1 cellular context compared by ENCODE assay signal in genomic region chr3:23919628-23920027, GRCh38.
TF ChIP-seq lines count a peak whose summit lies in the region.

No MANE protein-coding gene starts in this region.

TF ChIP-seq in WTC11, 78 proteins besides CTCF, POLR2A, EP300 and RAD21 (continued from another document):
- TF ChIP-seq ZNF512 (CRISPR knock-in tag; IDR thresholded peaks at IDR 0.05; ENCODE audit: borderline replicate concordance), result no peak
- TF ChIP-seq GTF2I (CRISPR knock-in tag; conservative IDR thresholded peaks at IDR 0.05), result no peak
- no peak for TF ChIP-seq E2F1 (CRISPR knock-in tag; IDR thresholded peaks at IDR 0.05)
- no peak for TF ChIP-seq ZNF396 (CRISPR knock-in tag; IDR thresholded peaks at IDR 0.05; ENCODE audit: borderline replicate concordance)
- TF ChIP-seq KAT7 (CRISPR knock-in tag; IDR thresholded peaks at IDR 0.05; ENCODE audit: borderline replicate concordance), result no peak
